8 cellular contexts compared by ENCODE assay signal in genomic region chr1:59759156-59759925, GRCh38. TPM values are rescaled to one million over a fixed set of nuclear protein-coding genes. Genes with fewer than 3 reads are reported as not detected.
DNase-seq lines count a peak whose midpoint lies in the region; ATAC-seq, FAIRE-seq and TF ChIP-seq lines count a peak whose summit lies in the region.

No MANE protein-coding gene starts in this region.

- H3K4me1 ChIP-seq in rectal smooth muscle tissue (ENCODE audit: control insufficient read depth, insufficient read depth, low read length) (peaks cover 11% of the 10 kb centered on the region), aorta (ENCODE audit: control insufficient read depth in 1 of 2, insufficient read depth in 2 of 2, low read length in 2 of 2) (no peaks in the 10 kb centered on the region)

- WGBS in aorta, 2 donors: 1 to 2% methylated on average over 11 of the region's 11 CpGs

- H3K27me3 ChIP-seq in rectal smooth muscle tissue (ENCODE audit: control insufficient read depth, insufficient read depth, low read length) (no peaks in the 10 kb centered on the region), aorta (ENCODE audit: control insufficient read depth in 1 of 2, insufficient read depth in 2 of 2, low read length in 1 of 2) (no peaks in the 10 kb centered on the region)

- POLR2A ChIA-PET in T-cell (lab: Charles Lee): interaction anchor here (0.6 to 0.8 kb wide), 2 partner anchors 181 to 943 kb away, joined by 3 read pairs; no protein-coding TSS in a partner anchor

- H3K36me3 ChIP-seq in rectal smooth muscle tissue (ENCODE audit: control insufficient read depth, insufficient read depth, low read length) (no peaks in the 10 kb centered on the region), aorta (ENCODE audit: control insufficient read depth in 1 of 2, insufficient read depth in 2 of 2, low read length in 1 of 2) (peaks cover 0 to 2% of the 10 kb centered on the region in 2 donors)

- no peak for TF ChIP-seq POLR2A in GM12892 (IDR thresholded peaks at IDR 0.05; ENCODE audit: low read depth, low read length)

- peak; percentile 92 for FAIRE-seq in GM12892 (lab: Jason Lieb, UNC)

- H3K9ac ChIP-seq in rectal smooth muscle tissue (ENCODE audit: low read length): no peak overlapping the region

- H3K9me3 Mint-ChIP-seq in T-cell: no peaks in the 10 kb centered on the region

- no peak overlapping the region for H3K27ac Mint-ChIP-seq in T-cell

- H3K4me3 Mint-ChIP-seq in T-cell: no peak overlapping the region

- peak; percentile 46 for DNase-seq in GM12892 (ENCODE audit: insufficient read length)
- peak; percentile 6 for DNase-seq in NCI-H1436 treated with DMSO at 0.1 percent for 48 hours (lab: John Stamatoyannopoulos, UW)
- peak; percentile 40 to 74 (median 60) for DNase-seq in T-cell
- peak; percentile 83 for DNase-seq in amniotic epithelial cell (ENCODE audit: low read depth)
- DNase-seq in left ventricle myocardium superior: peak; percentile 86
- DNase-seq in aorta: peak; percentile 88 to 89

- H3K27me3 Mint-ChIP-seq in T-cell: no peaks in the 10 kb centered on the region

- H3K4me1 Mint-ChIP-seq in T-cell: peaks cover 4 to 6% (median 4%) of the 10 kb centered on the region in 3 donors

- CTCF ChIA-PET in T-cell (lab: Charles Lee): interaction anchor here (0.6 to 2.1 kb wide), 20 partner anchors 9 to 1244 kb away, joined by 3 to 13 read pairs (median 3); partner anchors contain the start of genes MYSM1 (in 1 of the 2) and OMA1 (in 1 of the 2)

- peak; percentile 79 for ATAC-seq in HG02840 (IDR thresholded peaks at IDR 0.05; ENCODE audit: low FRiP score, unreplicated experiment)
- ATAC-seq in T-cell (replicated peaks in 1 of 4): peak; percentile 76 to 88 (median 79)
- peak; percentile 95 for ATAC-seq in left ventricle myocardium superior
- ATAC-seq in aorta (ENCODE audit: low FRiP score): peak; percentile 98

- no peaks in the 10 kb centered on the region for H3K36me3 Mint-ChIP-seq in T-cell

- no peaks in the 10 kb centered on the region for H3K9me3 ChIP-seq in aorta (ENCODE audit: control insufficient read depth, low read length)

- peak overlapping the region; percentile 61 for H3K4me3 ChIP-seq in rectal smooth muscle tissue (ENCODE audit: low read length)
- peak overlapping the region in 1 of 2 donors; percentile 24 for H3K4me3 ChIP-seq in aorta (ENCODE audit: low read length in 2 of 2)

- intact Hi-C loops in left ventricle myocardium superior (cut with micrococcal nuclease): no loop called here
- intact Hi-C loops in aorta (cut with DNase I): loop anchor here in 1 of 2 donors (5.0 kb wide), 2 partner anchors 37 to 1022 kb away; no protein-coding TSS in a partner anchor

- H3K27ac ChIP-seq in rectal smooth muscle tissue (ENCODE audit: low read depth, low read length): peak overlapping the region; percentile 56
- H3K27ac ChIP-seq in aorta (ENCODE audit: low read depth in 1 of 2, low read length in 2 of 2): no peak overlapping the region

RNA-seq across cellular contexts. Expression of gene HOOK1, which starts 55.4 kb away (rescaled TPM):
- polyA plus RNA-seq in GM12892 (2012; ENCODE audit: missing spikeins): 0.13 TPM
- total RNA-seq in T-cell (10 to 100 TPM; 12.8 to 20.3 (median 16.8) TPM), left ventricle myocardium superior (10.7 TPM), aorta (1 to 10 TPM in 1 of 2 donors, under 1 TPM in 1; 0.51 to 1.4 TPM)
- 1 to 10 TPM in 1 of 2 donors, under 1 TPM in 1; 0.13 to 2.8 TPM for polyA plus RNA-seq in aorta

Comparison
In these comparisons a context has a peak if more than half of its experiments do, and no peak if none do; other contexts are left out.
1. DNase-seq: peak in every context shown above with its lines; median percentile 88 in aorta; 86 in left ventricle myocardium superior; 83 in amniotic epithelial cell; 60 in T-cell; 46 in GM12892; 6 in NCI-H1436 treated with DMSO at 0.1 percent for 48 hours.